ENCODE assay signal across 15 cellular contexts in the genomic region with DNA sequence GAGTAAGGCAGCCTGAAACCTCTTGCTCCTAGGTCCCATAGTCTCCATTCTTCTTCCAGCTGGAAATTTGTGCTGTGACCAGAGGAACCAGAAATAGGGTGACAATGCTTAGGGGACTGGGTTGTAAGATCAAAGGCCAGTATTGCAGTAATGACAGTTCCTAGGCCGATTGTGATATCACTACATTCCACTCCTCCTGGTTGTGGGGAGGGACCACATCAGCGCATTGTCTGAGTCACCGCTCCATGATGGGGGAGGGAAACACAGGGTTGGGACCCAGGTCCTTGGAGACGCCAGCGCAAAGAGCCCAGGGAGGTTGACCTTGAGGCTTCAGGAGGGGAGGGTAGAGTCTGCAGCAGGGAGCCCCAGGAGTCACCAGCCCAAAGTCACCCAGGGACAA. TPM values are rescaled to one million over a fixed set of nuclear protein-coding genes. Genes with fewer than 3 reads are reported as not detected.
DNase-seq lines count a peak whose midpoint lies in the region; FAIRE-seq and TF ChIP-seq lines count a peak whose summit lies in the region.
"Had no signal": no experiment of that assay in that cellular context is flagged by ENCODE, and none has a peak within 500 bp of the region (broad histone marks: within the 10 kb centered on the region; RNA-seq: fewer than 3 reads in every experiment).

No MANE protein-coding gene starts in this region.

- intact Hi-C loops in adrenal gland (cut with DNase I) (no loop called here), esophagus muscularis mucosa (cut with DNase I) (no loop called here)

- H3K27me3 ChIP-seq in Peyer's patch (no peaks in the 10 kb centered on the region), adrenal gland (no peaks in the 10 kb centered on the region), esophagus muscularis mucosa (no peaks in the 10 kb centered on the region), small intestine (ENCODE audit: control insufficient read depth in 2 of 2, insufficient read depth in 2 of 2, low read length in 2 of 2) (no peaks in the 10 kb centered on the region), mesenchymal stem cell (ENCODE audit: control insufficient read depth in 1 of 2, insufficient read depth in 1 of 2, low read length in 2 of 2) (no peaks in the 10 kb centered on the region)

- H3K4me2 ChIP-seq in mesenchymal stem cell (ENCODE audit: low read length, poor library complexity, severe bottlenecking), result no peak overlapping the region

- no peak overlapping the region for H3K14ac ChIP-seq in mesenchymal stem cell (ENCODE audit: low read length in 2 of 2)

- H3K9me3 ChIP-seq in Peyer's patch, result no peaks in the 10 kb centered on the region
- H3K9me3 ChIP-seq in adrenal gland (replicated peaks in 1 of 3), result no peaks in the 10 kb centered on the region
- no peaks in the 10 kb centered on the region for H3K9me3 ChIP-seq in esophagus muscularis mucosa
- no peaks in the 10 kb centered on the region for H3K9me3 ChIP-seq in small intestine (ENCODE audit: control insufficient read depth, low read depth)
- no peaks in the 10 kb centered on the region for H3K9me3 ChIP-seq in mesenchymal stem cell (ENCODE audit: control insufficient read depth, low read length)

- H2BK5ac ChIP-seq in mesenchymal stem cell (ENCODE audit: low read depth, low read length, poor library complexity, severe bottlenecking), result no peak overlapping the region

- POLR2A ChIA-PET in activated CD4-positive, alpha-beta memory T cell treated with anti-CD3 and anti-CD28 coated beads, Interleukin-2, amount 10 ng/mL, durations not matched to agents 7 days and 5 days (lab: Charles Lee), result no interaction called here

- H3K18ac ChIP-seq in mesenchymal stem cell (ENCODE audit: low read depth in 1 of 2, low read length in 2 of 2), result no peak overlapping the region

- DNase-seq in Peyer's patch (peak in 2 of 3 donors; percentile 65 to 74), adrenal gland (peak; percentile 43 to 79 (median 68)), esophagus muscularis mucosa (ENCODE audit: extremely low spot score) (peak; percentile 45), small intestine (peak; percentile 96), mesenchymal stem cell (no peak)
- DNase-seq in activated CD4-positive, alpha-beta memory T cell treated with anti-CD3 and anti-CD28 coated beads, Interleukin-2, amount 10 ng/mL, durations not matched to agents 7 days and 5 days, result no peak
- no peak for DNase-seq in activated CD4-positive, alpha-beta T cell treated with anti-CD3 and anti-CD28 coated beads, Interleukin-2, amount 50 U/mL, for 4 hours
- DNase-seq: CD4-positive, alpha-beta memory T cell; DMS79; HCEC 1CT had no signal

- no peak overlapping the region for H2BK120ac ChIP-seq in mesenchymal stem cell (ENCODE audit: low read depth, low read length)

- no peak overlapping the region for H4K91ac ChIP-seq in mesenchymal stem cell (ENCODE audit: low read length)

- TF ChIP-seq CTCF in Peyer's patch (IDR thresholded peaks at IDR 0.05) (peak in 1 of 6 experiments; percentile 2), adrenal gland (IDR thresholded peaks at IDR 0.05) (no peak), esophagus muscularis mucosa (IDR thresholded peaks at IDR 0.05) (no peak)

- no peaks in the 10 kb centered on the region for H3K36me3 ChIP-seq in Peyer's patch
- no peaks in the 10 kb centered on the region for H3K36me3 ChIP-seq in adrenal gland (replicated peaks in 1 of 2)
- peaks cover 0 to 5% (median 2%) of the 10 kb centered on the region in 4 donors for H3K36me3 ChIP-seq in esophagus muscularis mucosa
- no peaks in the 10 kb centered on the region for H3K36me3 ChIP-seq in small intestine (ENCODE audit: control insufficient read depth in 2 of 2, insufficient read depth in 2 of 2, low read length in 2 of 2)
- H3K36me3 ChIP-seq in mesenchymal stem cell (ENCODE audit: control insufficient read depth in 1 of 2, insufficient read depth in 2 of 2, low read depth in 1 of 2, low read length in 2 of 2), result peaks cover 0 to 2% of the 10 kb centered on the region in 2 experiments

- no peaks in the 10 kb centered on the region for H3K9me3 Mint-ChIP-seq in activated CD4-positive, alpha-beta memory T cell treated with anti-CD3 and anti-CD28 coated beads, Interleukin-2, amount 10 ng/mL, durations not matched to agents 7 days and 5 days
- H3K9me3 Mint-ChIP-seq: CD4-positive, alpha-beta memory T cell had no signal

- no peak overlapping the region for H3K4ac ChIP-seq in mesenchymal stem cell (ENCODE audit: low read depth in 1 of 2, low read length in 2 of 2)

- no peak overlapping the region for H3K4me3 Mint-ChIP-seq in activated CD4-positive, alpha-beta memory T cell treated with anti-CD3 and anti-CD28 coated beads, Interleukin-2, amount 10 ng/mL, durations not matched to agents 7 days and 5 days
- H3K4me3 Mint-ChIP-seq: B cell; CD4-positive, alpha-beta memory T cell had no signal

- TF ChIP-seq POLR2A in Peyer's patch (IDR thresholded peaks at IDR 0.05), result no peak
- no peak for TF ChIP-seq POLR2A in adrenal gland (IDR thresholded peaks at IDR 0.05)
- no peak for TF ChIP-seq POLR2A in esophagus muscularis mucosa (IDR thresholded peaks at IDR 0.05; ENCODE audit: low read depth)

- CTCF ChIA-PET in activated CD4-positive, alpha-beta memory T cell treated with anti-CD3 and anti-CD28 coated beads, Interleukin-2, amount 10 ng/mL, durations not matched to agents 7 days and 5 days (lab: Charles Lee), result no interaction called here

- H3K23ac ChIP-seq in mesenchymal stem cell (ENCODE audit: low read length in 2 of 2), result no peak overlapping the region

- H2BK12ac ChIP-seq in mesenchymal stem cell (ENCODE audit: low read length in 2 of 2), result no peak overlapping the region

- no peak overlapping the region for H3K27ac Mint-ChIP-seq in activated CD4-positive, alpha-beta memory T cell treated with anti-CD3 and anti-CD28 coated beads, Interleukin-2, amount 10 ng/mL, durations not matched to agents 7 days and 5 days
- H3K27ac Mint-ChIP-seq: B cell; CD4-positive, alpha-beta memory T cell had no signal

- whole genome bisulfite sequencing in adrenal gland, 4 donors, result 38 to 53% (median 46%) methylated on average over 5 of the region's 5 CpGs; no CpG with 5 or more reads in 1 of the 4 donors
- WGBS in esophagus muscularis mucosa, result 94% methylated on average over 5 of the region's 5 CpGs
- WGBS in small intestine, 3 donors, result 25 to 70% (median 56%) methylated on average over 5 of the region's 5 CpGs
- 98% methylated on average over 5 of the region's 5 CpGs for WGBS in mesenchymal stem cell

- H3K9ac ChIP-seq in mesenchymal stem cell (ENCODE audit: low read length), result no peak overlapping the region

- no peak overlapping the region for H2AK5ac ChIP-seq in mesenchymal stem cell (ENCODE audit: low read length, severe bottlenecking)

- no peak for FAIRE-seq in small intestine (lab: Jason Lieb, UNC)
- FAIRE-seq: A204.1, GM12878 had no signal

- H2AFZ ChIP-seq in mesenchymal stem cell (ENCODE audit: low read depth, low read length), result no peak overlapping the region

- no peaks in the 10 kb centered on the region for H3K36me3 Mint-ChIP-seq in activated CD4-positive, alpha-beta memory T cell treated with anti-CD3 and anti-CD28 coated beads, Interleukin-2, amount 10 ng/mL, durations not matched to agents 7 days and 5 days (ENCODE audit: low read depth)

- no peak for TF ChIP-seq EP300 in esophagus muscularis mucosa (IDR thresholded peaks at IDR 0.05)

- H3K27me3 Mint-ChIP-seq in activated CD4-positive, alpha-beta memory T cell treated with anti-CD3 and anti-CD28 coated beads, Interleukin-2, amount 10 ng/mL, durations not matched to agents 7 days and 5 days, result no peaks in the 10 kb centered on the region
- H3K27me3 Mint-ChIP-seq: B cell; CD4-positive, alpha-beta memory T cell had no signal

- H3K27ac ChIP-seq in Peyer's patch, result peak overlapping the region in 2 of 4 donors; percentile 11 to 55
- no peak overlapping the region for H3K27ac ChIP-seq in adrenal gland
- no peak overlapping the region for H3K27ac ChIP-seq in esophagus muscularis mucosa (replicated peaks in 1 of 4)
- H3K27ac ChIP-seq in small intestine (ENCODE audit: low read depth in 1 of 2, low read length in 1 of 2), result peak overlapping the region; percentile 27 to 53
- no peak overlapping the region for H3K27ac ChIP-seq in mesenchymal stem cell (ENCODE audit: low read length, poor library complexity, severe bottlenecking)
- H3K27ac ChIP-seq: C4-2B, HL-60 had no signal

- H3K4me1 Mint-ChIP-seq in activated CD4-positive, alpha-beta memory T cell treated with anti-CD3 and anti-CD28 coated beads, Interleukin-2, amount 10 ng/mL, durations not matched to agents 7 days and 5 days, result peaks cover 16% of the 10 kb centered on the region
- H3K4me1 Mint-ChIP-seq: CD4-positive, alpha-beta memory T cell had no signal

- no peak overlapping the region for H4K8ac ChIP-seq in mesenchymal stem cell (ENCODE audit: low read length)

- H3K79me1 ChIP-seq in mesenchymal stem cell (replicated peaks; ENCODE audit: low read length, poor library complexity, severe bottlenecking), result no peaks in the 10 kb centered on the region

- H3K4me3 ChIP-seq in Peyer's patch (no peak overlapping the region), adrenal gland (no peak overlapping the region), esophagus muscularis mucosa (no peak overlapping the region), small intestine (ENCODE audit: low read depth in 1 of 2, low read length in 2 of 2) (no peak overlapping the region), mesenchymal stem cell (ENCODE audit: insufficient read depth in 1 of 2, low read depth in 1 of 2, low read length in 2 of 2) (no peak overlapping the region)
- H3K4me3 ChIP-seq: GM12878 had no signal

- no peak overlapping the region for H2BK15ac ChIP-seq in mesenchymal stem cell (ENCODE audit: low read depth, poor library complexity, severe bottlenecking)

- H3K4me1 ChIP-seq in Peyer's patch, result peaks cover 0 to 29% (median 0%) of the 10 kb centered on the region in 4 donors
- peaks cover 8 to 11% of the 10 kb centered on the region in 2 donors for H3K4me1 ChIP-seq in adrenal gland (replicated peaks in 1 of 2)
- H3K4me1 ChIP-seq in esophagus muscularis mucosa, result peaks cover 0 to 6% (median 3%) of the 10 kb centered on the region in 4 donors
- peaks cover 2 to 16% of the 10 kb centered on the region in 2 donors for H3K4me1 ChIP-seq in small intestine (ENCODE audit: control insufficient read depth in 2 of 2, insufficient read depth in 1 of 2, low read depth in 1 of 2, low read length in 1 of 2)
- peaks cover 3% of the 10 kb centered on the region for H3K4me1 ChIP-seq in mesenchymal stem cell (ENCODE audit: control insufficient read depth, insufficient read depth, low read depth, low read length)

RNA-seq across cellular contexts. Expression of a gene that starts 20.8 kb away (rescaled TPM):
- 10 to 100 TPM; 18.1 to 24.8 (median 19.2) TPM for total RNA-seq in Peyer's patch
- total RNA-seq in adrenal gland, result 10 to 100 TPM; 18.6 to 62.6 (median 37.4) TPM
- polyA plus RNA-seq in adrenal gland, result 10 to 100 TPM; 58.3 to 67.8 (median 58.5) TPM
- total RNA-seq in esophagus muscularis mucosa, result 10 to 100 TPM; 10.8 to 39.9 (median 17.8) TPM
- polyA plus RNA-seq in small intestine, result 100 to 1,000 TPM in 1 of 3 donors, 10 to 100 TPM in 2; 57.3 to 105 (median 73.4) TPM
- total RNA-seq in activated CD4-positive, alpha-beta memory T cell treated with anti-CD3 and anti-CD28 coated beads, Interleukin-2, amount 10 ng/mL, durations not matched to agents 7 days and 5 days, result 10 to 100 TPM; 34.2 to 37.7 TPM
- polyA plus RNA-seq in mesenchymal stem cell (2013, experiment 1 of 2), result 15.7 TPM
- polyA plus RNA-seq in mesenchymal stem cell (2013, experiment 2 of 2), result 15.0 TPM

RNA-seq across cellular contexts. Expression of a gene that starts 46.8 kb away (rescaled TPM):
- total RNA-seq in Peyer's patch (10 to 100 TPM in 3 of 4 donors, 1 to 10 TPM in 1; 4.0 to 29.7 (median 21.0) TPM), adrenal gland (10 to 100 TPM in 1 of 8 donors, 1 to 10 TPM in 7; 4.1 to 11.2 (median 7.2) TPM), esophagus muscularis mucosa (10 to 100 TPM; 11.6 to 22.0 (median 13.0) TPM)
- polyA plus RNA-seq in adrenal gland (10 to 100 TPM in 2 of 3 donors, 1 to 10 TPM in 1; 5.0 to 18.0 (median 10.9) TPM), small intestine (1 to 10 TPM; 3.4 to 8.9 (median 3.8) TPM)
- 10 to 100 TPM; 19.6 to 22.6 TPM for total RNA-seq in activated CD4-positive, alpha-beta memory T cell treated with anti-CD3 and anti-CD28 coated beads, Interleukin-2, amount 10 ng/mL, durations not matched to agents 7 days and 5 days
- polyA plus RNA-seq in mesenchymal stem cell (2013, experiment 1 of 2), result 1.1 TPM
- polyA plus RNA-seq in mesenchymal stem cell (2013, experiment 2 of 2), result 1.1 TPM

Comparison
In these comparisons a context has a peak if more than half of its experiments do, and no peak if none do; other contexts are left out.
1. DNase-seq: peak in Peyer's patch (2 of 3), adrenal gland (7 of 7), esophagus muscularis mucosa (single experiment) and small intestine (single experiment); none in activated CD4-positive, alpha-beta memory T cell treated with anti-CD3 and anti-CD28 coated beads, Interleukin-2, amount 10 ng/mL, durations not matched to agents 7 days and 5 days (single experiment), activated CD4-positive, alpha-beta T cell treated with anti-CD3 and anti-CD28 coated beads, Interleukin-2, amount 50 U/mL, for 4 hours (0 of 2) and mesenchymal stem cell (single experiment).
2. H3K27ac ChIP-seq: peak in small intestine (2 of 2); none in adrenal gland (0 of 5), esophagus muscularis mucosa (0 of 4) and mesenchymal stem cell (single experiment).